ENCODE assay signal across 13 cellular contexts in the genomic region with DNA sequence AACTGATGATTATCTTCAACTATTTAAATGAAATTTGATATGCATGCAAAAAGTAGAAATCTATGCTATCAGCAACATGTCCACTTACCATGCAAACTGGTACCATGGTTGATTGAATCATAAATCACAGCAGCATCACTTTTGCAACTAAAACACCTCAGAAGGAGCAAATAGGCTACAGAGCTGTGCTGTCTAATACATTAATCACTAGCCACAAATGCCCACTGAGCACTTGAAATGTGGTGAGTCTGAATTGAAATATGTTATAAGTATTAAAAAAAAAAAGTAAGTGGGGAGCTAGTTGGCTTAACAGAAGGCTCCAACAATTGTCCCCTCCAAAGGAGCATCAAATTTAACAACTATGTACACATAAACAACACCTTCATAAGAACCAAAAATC.
DNase-seq lines count a peak whose midpoint lies in the region; ATAC-seq lines count a peak whose summit lies in the region.
"Had no signal": no experiment of that assay in that cellular context is flagged by ENCODE, and none has a peak within 500 bp of the region (broad histone marks: within the 10 kb centered on the region; RNA-seq: fewer than 3 reads in every experiment).

No MANE protein-coding gene starts in this region.

- DNase-seq in EL (peak; percentile 45), HCEC 1CT (peak; percentile 77), RKO (ENCODE audit: low spot score) (peak; percentile 5), NCI-H345 (lab: John Stamatoyannopoulos, UW) (no peak)
- no peak for DNase-seq in stimulated activated CD4-positive, alpha-beta T cell treated with anti-CD3 and anti-CD28 coated beads, Interleukin-4, amount 100 ng/mL, for 4 hours
- DNase-seq: AML-193; CD8-positive, alpha-beta memory T cell; DMS 273 treated with DMSO at 0.1 percent for 48 hours; GDM1; KG1 had no signal

- ATAC-seq in GM21717 (IDR thresholded peaks at IDR 0.05; ENCODE audit: unreplicated experiment), result no peak
- ATAC-seq: A549, HCT116 had no signal

Comparison
In these comparisons a context has a peak if more than half of its experiments do, and no peak if none do; other contexts are left out.
1. DNase-seq: peak in EL (single experiment), HCEC 1CT (single experiment) and RKO (single experiment); none in NCI-H345 (single experiment) and stimulated activated CD4-positive, alpha-beta T cell treated with anti-CD3 and anti-CD28 coated beads, Interleukin-4, amount 100 ng/mL, for 4 hours (0 of 2).